In the genomic region with DNA sequence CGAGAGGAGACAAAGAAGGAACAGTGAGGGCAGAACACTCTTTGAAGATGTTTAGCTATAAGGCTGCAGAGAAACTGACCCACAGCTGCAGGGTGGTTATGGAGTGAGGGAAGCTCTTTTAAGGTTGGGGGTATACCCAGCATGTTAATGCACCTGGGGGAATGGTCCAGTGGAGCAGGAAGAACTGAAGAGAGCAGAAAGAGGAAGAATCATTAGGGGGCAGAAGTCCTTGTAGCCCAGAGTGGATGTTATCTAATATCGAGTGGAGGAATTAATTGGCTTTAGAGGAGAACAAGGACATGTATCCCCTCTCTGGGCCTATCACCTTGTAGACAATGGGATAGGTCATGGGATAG, we compare ENCODE assay signal across 32 cellular contexts. TPM values are rescaled to one million over a fixed set of nuclear protein-coding genes. Genes with fewer than 3 reads are reported as not detected.
"Had no signal": no experiment of that assay in that cellular context is flagged by ENCODE, and none has a peak within 500 bp of the region (broad histone marks: within the 10 kb centered on the region; RNA-seq: fewer than 3 reads in every experiment).

No MANE protein-coding gene starts in this region.

- H3K4me1 Mint-ChIP-seq: neural crest cell had no signal

- DNase-seq: activated CD4-positive, alpha-beta T cell treated with anti-CD3 and anti-CD28 coated beads for 36 hours; activated CD4-positive, alpha-beta T cell treated with anti-CD3 and anti-CD28 coated beads, Interleukin-2, amount 50 U/mL, for 48 hours; activated CD4-positive, CD25-positive, alpha-beta regulatory T cell; activated CD8-positive, alpha-beta memory T cell treated with anti-CD3 and anti-CD28 coated beads, Interleukin-2, amount 50 U/mL, for 48 hours; activated gamma-delta T cell; activated naive CD4-positive, alpha-beta T cell treated with anti-CD3 and anti-CD28 coated beads, Interleukin-2, amount 10 ng/mL, durations not matched to agents 7 days and 5 days; activated T-cell treated with anti-CD3 and anti-CD28 coated beads, Interleukin-2, amount 50 U/mL, for 24 hours; amygdala; caudate nucleus; cortex of kidney; effector memory CD8-positive, alpha-beta T cell; erythroblast; gastrocnemius medialis; hippocampal formation; left cardiac atrium; mammary epithelial cell; naive thymus-derived CD8-positive, alpha-beta T cell; occipital lobe; psoas muscle; sigmoid colon; small intestine; stimulated activated naive CD4-positive, alpha-beta T cell treated with Interleukin-2 at 50 U/mL for 16 hours; testis; trophoblast cell had no signal

- H3K36me3 ChIP-seq: gastrocnemius medialis, sigmoid colon had no signal

- ATAC-seq: activated CD4-positive, alpha-beta T cell treated with anti-CD3 and anti-CD28 coated beads for 36 hours; effector memory CD8-positive, alpha-beta T cell; gastrocnemius medialis; left cardiac atrium; naive thymus-derived CD8-positive, alpha-beta T cell; psoas muscle had no signal

- H3K4me3 Mint-ChIP-seq: activated CD4-positive, alpha-beta T cell treated with anti-CD3 and anti-CD28 coated beads for 36 hours; activated naive CD4-positive, alpha-beta T cell treated with anti-CD3 and anti-CD28 coated beads, Interleukin-2, amount 10 ng/mL, durations not matched to agents 7 days and 5 days; activated T-cell treated with anti-CD3 and anti-CD28 coated beads, Interleukin-2, amount 50 U/mL, for 24 hours; effector memory CD8-positive, alpha-beta T cell; mesothelial cell of epicardium; neural crest cell; T-helper 2 cell treated with Interferon-gamma antibody and Interleukin-4, amounts not matched to agents 5 μg/mL and 100 μg/mL, for 36 hours had no signal

- H3K27me3 Mint-ChIP-seq: activated CD4-positive, alpha-beta T cell treated with anti-CD3 and anti-CD28 coated beads for 36 hours; activated T-cell treated with anti-CD3 and anti-CD28 coated beads, Interleukin-2, amount 50 U/mL, for 24 hours; effector memory CD8-positive, alpha-beta T cell had no signal

- H3K4me3 ChIP-seq: gastrocnemius medialis, psoas muscle, sigmoid colon, testis had no signal

- H2AFZ ChIP-seq: parathyroid adenoma had no signal

- H3K27ac Mint-ChIP-seq: activated CD4-positive, alpha-beta T cell treated with anti-CD3 and anti-CD28 coated beads for 36 hours; activated naive CD4-positive, alpha-beta T cell treated with anti-CD3 and anti-CD28 coated beads, Interleukin-2, amount 10 ng/mL, durations not matched to agents 7 days and 5 days; activated T-cell treated with anti-CD3 and anti-CD28 coated beads, Interleukin-2, amount 50 U/mL, for 24 hours; effector memory CD8-positive, alpha-beta T cell; mesothelial cell of epicardium; naive thymus-derived CD8-positive, alpha-beta T cell; T-helper 2 cell treated with Interferon-gamma antibody and Interleukin-4, amounts not matched to agents 5 μg/mL and 100 μg/mL, for 36 hours had no signal

- FAIRE-seq: keratinocyte, small intestine, urothelium cell line had no signal

- H3K27ac ChIP-seq: gastrocnemius medialis, parathyroid adenoma, psoas muscle, sigmoid colon, testis had no signal

- H3K4me1 ChIP-seq: gastrocnemius medialis, parathyroid adenoma, psoas muscle, testis had no signal

- H3K79me2 ChIP-seq: parathyroid adenoma had no signal

- H3K9me3 Mint-ChIP-seq: activated naive CD4-positive, alpha-beta T cell treated with anti-CD3 and anti-CD28 coated beads, Interleukin-2, amount 10 ng/mL, durations not matched to agents 7 days and 5 days; activated T-cell treated with anti-CD3 and anti-CD28 coated beads, Interleukin-2, amount 50 U/mL, for 24 hours; effector memory CD8-positive, alpha-beta T cell; mesothelial cell of epicardium; naive thymus-derived CD8-positive, alpha-beta T cell; neural crest cell; T-helper 2 cell treated with Interferon-gamma antibody and Interleukin-4, amounts not matched to agents 5 μg/mL and 100 μg/mL, for 36 hours had no signal

- H3K9ac ChIP-seq: parathyroid adenoma had no signal

- H3K9me3 ChIP-seq: gastrocnemius medialis, psoas muscle, sigmoid colon, testis had no signal

- H3K27me3 ChIP-seq: gastrocnemius medialis, sigmoid colon, testis had no signal

- H3K36me3 Mint-ChIP-seq: activated naive CD4-positive, alpha-beta T cell treated with anti-CD3 and anti-CD28 coated beads, Interleukin-2, amount 10 ng/mL, durations not matched to agents 7 days and 5 days; mesothelial cell of epicardium; naive thymus-derived CD8-positive, alpha-beta T cell had no signal

RNA-seq across cellular contexts. Expression of a gene that starts 7.7 kb away (rescaled TPM):
- total RNA-seq: chondrocyte; gastrocnemius medialis; left cardiac atrium; liver; mammary epithelial cell; mesothelial cell of epicardium; naive thymus-derived CD8-positive, alpha-beta T cell; neural crest cell; occipital lobe; psoas muscle; sigmoid colon; testis had no signal
- polyA plus RNA-seq: keratinocyte; liver; mammary epithelial cell; naive thymus-derived CD8-positive, alpha-beta T cell; psoas muscle; sigmoid colon; small intestine had no signal

RNA-seq across cellular contexts. Expression of a gene that starts 23.5 kb away (rescaled TPM):
- total RNA-seq: chondrocyte, gastrocnemius medialis, left cardiac atrium, liver, mammary epithelial cell, neural crest cell, occipital lobe, psoas muscle, sigmoid colon had no signal
- polyA plus RNA-seq: keratinocyte; liver; mammary epithelial cell; naive thymus-derived CD8-positive, alpha-beta T cell; psoas muscle had no signal
